23 cellular contexts compared by ENCODE assay signal in the genomic region with DNA sequence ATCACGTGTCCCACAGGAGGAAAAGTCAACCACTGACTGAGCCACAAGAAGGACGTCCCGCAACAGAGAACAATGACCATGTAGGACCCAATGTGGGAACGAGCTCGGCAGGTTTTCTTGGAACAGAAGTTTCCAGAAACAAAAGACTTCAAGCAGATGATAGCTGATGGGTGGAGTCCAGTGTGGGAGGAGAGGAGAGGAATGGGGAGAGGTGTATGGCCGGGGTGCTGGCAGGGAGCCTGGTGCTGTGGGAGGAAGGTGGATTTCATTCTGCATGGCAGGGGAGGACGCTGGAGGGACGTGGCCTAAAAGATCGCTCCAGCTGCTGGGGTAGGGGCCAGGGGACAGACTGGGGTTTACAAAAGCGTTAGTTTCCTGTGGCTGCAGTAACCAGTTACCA.
"Had no signal": no experiment of that assay in that cellular context is flagged by ENCODE, and none has a peak within 500 bp of the region (broad histone marks: within the 10 kb centered on the region; RNA-seq: fewer than 3 reads in every experiment).

No MANE protein-coding gene starts in this region.

- ATAC-seq: activated T-cell treated with anti-CD3 and anti-CD28 coated beads, Interleukin-2, amount 50 U/mL, for 72 hours; body of pancreas; gastroesophageal sphincter; left cardiac atrium; right cardiac atrium; stimulated activated naive CD8-positive, alpha-beta T cell treated with anti-CD3 and anti-CD28 coated beads, Interleukin-15, amount 100 ng/mL, for 72 hours had no signal

- H3K4me3 ChIP-seq: body of pancreas, esophagus muscularis mucosa, gastroesophageal sphincter, tibial nerve had no signal

- DNase-seq: activated CD4-positive, alpha-beta memory T cell treated with anti-CD3 and anti-CD28 coated beads, Interleukin-2, amount 10 ng/mL, durations not matched to agents 7 days and 5 days; activated CD4-positive, alpha-beta T cell treated with anti-CD3 and anti-CD28 coated beads, Interleukin-2, amount 10 ng/mL, durations not matched to agents 24 days and 14 days; activated effector memory CD4-positive, alpha-beta T cell treated with anti-CD3 and anti-CD28 coated beads, Interleukin-2, amount 50 U/mL, for 16 hours; activated naive CD4-positive, alpha-beta T cell treated with anti-CD3 and anti-CD28 coated beads, Interleukin-2, amount 10 ng/mL, durations not matched to agents 7 days and 5 days; activated T-cell treated with anti-CD3 and anti-CD28 coated beads, Interleukin-2, amount 50 U/mL, for 72 hours; anterior cingulate cortex; body of pancreas; dermis blood vessel endothelial cell; effector CD8-positive, alpha-beta T cell; head of caudate nucleus; hypothalamus; islet precursor cell; left cardiac atrium; right cardiac atrium; stimulated activated CD4-positive, alpha-beta T cell treated with anti-CD3 and anti-CD28 coated beads, Interleukin-1b, Interleukin-23, amount 100 ng/mL, for 48 hours; stimulated activated naive CD8-positive, alpha-beta T cell treated with anti-CD3 and anti-CD28 coated beads, Interleukin-15, amount 100 ng/mL, for 72 hours; T-helper 1 cell; T-helper 9 cell had no signal

- H3K36me3 ChIP-seq: esophagus muscularis mucosa, gastroesophageal sphincter, tibial nerve had no signal

- H3K27ac ChIP-seq: body of pancreas, esophagus muscularis mucosa, gastroesophageal sphincter, parathyroid adenoma, tibial nerve had no signal

- H3K27me3 ChIP-seq: body of pancreas had no signal

- H3K79me2 ChIP-seq: parathyroid adenoma had no signal

- H3K9me3 ChIP-seq: body of pancreas had no signal

- H3K4me1 ChIP-seq: body of pancreas, esophagus muscularis mucosa, gastroesophageal sphincter, parathyroid adenoma, tibial nerve had no signal

- FAIRE-seq: urothelium cell line had no signal

- H2AFZ ChIP-seq: parathyroid adenoma had no signal

- H3K9ac ChIP-seq: parathyroid adenoma had no signal
